27 cellular contexts compared by ENCODE assay signal in the genomic region with DNA sequence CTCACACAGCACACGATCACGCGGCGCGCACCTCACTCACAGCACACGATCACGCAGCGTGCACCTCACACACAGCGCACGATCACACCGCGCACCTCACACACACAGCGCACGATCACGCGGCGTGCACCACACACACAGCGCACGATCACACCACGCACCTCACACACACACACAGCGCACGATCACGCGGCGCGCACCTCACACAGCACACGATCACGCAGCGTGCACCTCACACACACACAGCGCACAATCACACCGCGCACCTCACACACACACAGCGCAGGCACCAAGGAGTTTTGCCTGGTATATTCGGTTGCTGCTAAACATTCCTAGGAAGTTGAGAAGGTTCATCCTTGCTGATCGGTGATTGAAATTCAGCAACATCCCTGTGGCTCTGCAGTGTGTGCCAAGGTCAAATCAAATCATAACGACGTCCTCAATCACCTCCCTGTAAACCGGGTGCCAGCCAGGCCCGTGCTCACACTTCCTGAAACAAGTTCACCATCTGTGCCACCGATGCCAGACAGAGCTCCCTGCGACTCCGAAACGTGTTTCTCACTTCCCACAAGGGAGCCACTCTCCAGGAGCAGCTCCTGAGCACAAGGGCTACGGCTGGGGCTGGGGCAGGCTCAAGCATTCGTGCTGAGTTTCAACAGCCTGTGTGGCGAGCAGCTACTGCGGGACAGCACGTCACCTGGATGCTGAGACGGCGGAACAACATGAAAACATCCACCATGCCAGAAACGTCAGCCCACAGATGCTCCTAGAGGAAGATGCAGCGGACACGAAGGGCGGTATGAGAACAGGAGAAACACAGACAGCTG. TPM values are rescaled to one million over a fixed set of nuclear protein-coding genes. Genes with fewer than 3 reads are reported as not detected.
DNase-seq lines count a peak whose midpoint lies in the region; ATAC-seq and TF ChIP-seq lines count a peak whose summit lies in the region.
"Had no signal": no experiment of that assay in that cellular context is flagged by ENCODE, and none has a peak within 500 bp of the region (broad histone marks: within the 10 kb centered on the region; RNA-seq: fewer than 3 reads in every experiment).

No MANE protein-coding gene starts in this region.

- peaks cover 63% of the 10 kb centered on the region for H3K36me3 ChIP-seq in brain microvascular endothelial cell (replicated peaks)
- no peaks in the 10 kb centered on the region for H3K36me3 ChIP-seq in neural progenitor cell

- H2BK120ac ChIP-seq in H9 (ENCODE audit: low read depth, low read length, poor library complexity, severe bottlenecking) = no peak overlapping the region

- no peaks in the 10 kb centered on the region for H3K27me3 ChIP-seq in H9 (ENCODE audit: insufficient read depth, low read length)
- no peaks in the 10 kb centered on the region for H3K27me3 ChIP-seq in brain microvascular endothelial cell (replicated peaks)
- no peaks in the 10 kb centered on the region for H3K27me3 ChIP-seq in neural progenitor cell
- H3K27me3 ChIP-seq: colonic mucosa, gastrocnemius medialis, neutrophil, Peyer's patch, SJSA1, vagina had no signal

- no peaks in the 10 kb centered on the region for H3F3A ChIP-seq in neural progenitor cell (ENCODE audit: low read depth)

- no peak overlapping the region for H3K56ac ChIP-seq in H9 (ENCODE audit: insufficient read length, low read depth, low read length)

- no peak overlapping the region for H3K4ac ChIP-seq in H9 (ENCODE audit: low read depth, low read length)

- H3K4me2 ChIP-seq in H9 (ENCODE audit: insufficient read depth, insufficient read length, low read length) (no peak overlapping the region), neural progenitor cell (no peak overlapping the region)
- H3K4me2 ChIP-seq: A549 had no signal

- ATAC-seq in activated CD8-positive, alpha-beta T cell treated with anti-CD3 and anti-CD28 coated beads, Interleukin-2, amount 10 ng/mL, durations not matched to agents 7 days and 5 days = no peak
- no peak for ATAC-seq in activated CD8-positive, alpha-beta T cell treated with anti-CD3 and anti-CD28 coated beads for 36 hours
- ATAC-seq: A549, gastrocnemius medialis, T-cell had no signal

- WGBS in H9 (ENCODE audit: extremely low coverage, insufficient read length, low lambda C conversion rate) = no CpG with 5 or more reads among the region's 54 CpGs

- H2BK15ac ChIP-seq in H9 (ENCODE audit: low read depth, low read length) = no peak overlapping the region

- H3K27ac Mint-ChIP-seq in activated CD8-positive, alpha-beta T cell treated with anti-CD3 and anti-CD28 coated beads, Interleukin-2, amount 10 ng/mL, durations not matched to agents 7 days and 5 days = peak overlapping the region; percentile 34
- H3K27ac Mint-ChIP-seq in activated CD8-positive, alpha-beta T cell treated with anti-CD3 and anti-CD28 coated beads for 36 hours = no peak overlapping the region
- peak overlapping the region; percentile 44 to 97 (median 72); a peak in 5 of 7 replicates for H3K27ac Mint-ChIP-seq in H9
- no peak overlapping the region for H3K27ac Mint-ChIP-seq in chondrocyte (ENCODE audit: unreplicated experiment)
- peak overlapping the region; percentile 78 for H3K27ac Mint-ChIP-seq in neural crest cell (ENCODE audit: unreplicated experiment)
- no peak overlapping the region for H3K27ac Mint-ChIP-seq in neural progenitor cell
- H3K27ac Mint-ChIP-seq: activated naive CD8-positive, alpha-beta T cell; B cell; T-cell had no signal

- no peaks in the 10 kb centered on the region for H3K27me3 Mint-ChIP-seq in activated CD8-positive, alpha-beta T cell treated with anti-CD3 and anti-CD28 coated beads, Interleukin-2, amount 10 ng/mL, durations not matched to agents 7 days and 5 days (ENCODE audit: low read depth)
- no peaks in the 10 kb centered on the region for H3K27me3 Mint-ChIP-seq in activated CD8-positive, alpha-beta T cell treated with anti-CD3 and anti-CD28 coated beads for 36 hours
- no peaks in the 10 kb centered on the region for H3K27me3 Mint-ChIP-seq in H9 (ENCODE audit: low read depth)
- no peaks in the 10 kb centered on the region for H3K27me3 Mint-ChIP-seq in chondrocyte (ENCODE audit: low read depth)
- no peaks in the 10 kb centered on the region for H3K27me3 Mint-ChIP-seq in neural crest cell (ENCODE audit: low read depth)
- H3K27me3 Mint-ChIP-seq in neural progenitor cell (ENCODE audit: insufficient read depth, low read depth) = no peaks in the 10 kb centered on the region
- H3K27me3 Mint-ChIP-seq: activated naive CD8-positive, alpha-beta T cell; B cell; T-cell had no signal

- H3K27ac ChIP-seq in H9 (ENCODE audit: insufficient read length, low read depth, low read length) (no peak overlapping the region), brain microvascular endothelial cell (no peak overlapping the region), neural progenitor cell (no peak overlapping the region)
- H3K27ac ChIP-seq: A549, colonic mucosa, gastrocnemius medialis, GM23248, neutrophil, Peyer's patch, SJSA1, thoracic aorta, vagina had no signal

- DNase-seq in activated CD8-positive, alpha-beta T cell treated with anti-CD3 and anti-CD28 coated beads, Interleukin-2, amount 10 ng/mL, durations not matched to agents 7 days and 5 days = no peak
- DNase-seq in activated CD8-positive, alpha-beta T cell treated with anti-CD3 and anti-CD28 coated beads for 36 hours = no peak
- no peak for DNase-seq in H9
- DNase-seq in chondrocyte (ENCODE audit: low spot score) = peak; percentile 83
- DNase-seq in neural crest cell (ENCODE audit: low read depth, low spot score) = no peak
- no peak for DNase-seq in brain microvascular endothelial cell
- no peak for DNase-seq in NCI-H748 treated with DMSO at 0.1 percent for 48 hours (lab: John Stamatoyannopoulos, UW)
- DNase-seq in neural progenitor cell (ENCODE audit: low spot score) = no peak
- DNase-seq: activated CD4-positive, alpha-beta T cell treated with anti-CD3 and anti-CD28 coated beads for 1 hour; colonic mucosa; gastrocnemius medialis; GM23248; islet precursor cell; mammary epithelial cell; NCI-H1436; NCI-H524; small intestine; T-cell had no signal

- H4K8ac ChIP-seq in H9 (replicated peaks; ENCODE audit: insufficient read length, low read depth, low read length) = peak overlapping the region; percentile 95

- H2BK20ac ChIP-seq in H9 (ENCODE audit: low read depth, low read length, poor library complexity, severe bottlenecking) = no peak overlapping the region

- in situ Hi-C loops in brain microvascular endothelial cell (cut with HindIII; ENCODE audit: low pct_ligation_motif_present, low sequenced_read_pairs) = no loop called here

- H3K23ac ChIP-seq in H9 (ENCODE audit: insufficient read length, low read depth, low read length) = no peak overlapping the region

- no peak overlapping the region for H3K4me3 Mint-ChIP-seq in activated CD8-positive, alpha-beta T cell treated with anti-CD3 and anti-CD28 coated beads, Interleukin-2, amount 10 ng/mL, durations not matched to agents 7 days and 5 days
- no peak overlapping the region for H3K4me3 Mint-ChIP-seq in activated CD8-positive, alpha-beta T cell treated with anti-CD3 and anti-CD28 coated beads for 36 hours
- no peak overlapping the region for H3K4me3 Mint-ChIP-seq in H9
- no peak overlapping the region for H3K4me3 Mint-ChIP-seq in chondrocyte (ENCODE audit: unreplicated experiment)
- H3K4me3 Mint-ChIP-seq in neural crest cell = no peak overlapping the region
- H3K4me3 Mint-ChIP-seq in neural progenitor cell = no peak overlapping the region
- H3K4me3 Mint-ChIP-seq: B cell; CD8-positive, alpha-beta memory T cell; T-cell had no signal

- H3K23me2 ChIP-seq in H9 (ENCODE audit: insufficient read length, low read depth, low read length, poor library complexity, severe bottlenecking) = no peaks in the 10 kb centered on the region

- CTCF ChIA-PET in activated CD8-positive, alpha-beta T cell treated with anti-CD3 and anti-CD28 coated beads, Interleukin-2, amount 10 ng/mL, durations not matched to agents 7 days and 5 days (lab: Charles Lee) = no interaction called here
- CTCF ChIA-PET in activated CD8-positive, alpha-beta T cell treated with anti-CD3 and anti-CD28 coated beads for 36 hours (lab: Charles Lee) = no interaction called here

- H2AFZ ChIP-seq in H9 (ENCODE audit: low read length) = no peak overlapping the region
- H2AFZ ChIP-seq in neural progenitor cell (replicated peaks) = no peak overlapping the region
- H2AFZ ChIP-seq: GM23248 had no signal

- H3T11ph ChIP-seq in H9 (ENCODE audit: low read length) = no peak overlapping the region

- no peak overlapping the region for H3K18ac ChIP-seq in H9 (ENCODE audit: insufficient read length, low read depth, low read length)

- H3K9ac ChIP-seq in H9 (ENCODE audit: extremely low read depth, insufficient read length, low read length) (no peak overlapping the region), neural progenitor cell (no peak overlapping the region)
- H3K9ac ChIP-seq: GM23248 had no signal

- H4K5ac ChIP-seq in H9 (ENCODE audit: insufficient read length, low read depth, low read length) = peak overlapping the region; percentile 48

- H3K9me3 Mint-ChIP-seq in activated CD8-positive, alpha-beta T cell treated with anti-CD3 and anti-CD28 coated beads, Interleukin-2, amount 10 ng/mL, durations not matched to agents 7 days and 5 days (ENCODE audit: insufficient read depth) = no peaks in the 10 kb centered on the region
- H3K9me3 Mint-ChIP-seq in activated CD8-positive, alpha-beta T cell treated with anti-CD3 and anti-CD28 coated beads for 36 hours = no peaks in the 10 kb centered on the region
- no peaks in the 10 kb centered on the region for H3K9me3 Mint-ChIP-seq in H9
- no peaks in the 10 kb centered on the region for H3K9me3 Mint-ChIP-seq in chondrocyte (ENCODE audit: low read depth)
- H3K9me3 Mint-ChIP-seq in neural crest cell = no peaks in the 10 kb centered on the region
- H3K9me3 Mint-ChIP-seq in neural progenitor cell = no peaks in the 10 kb centered on the region
- H3K9me3 Mint-ChIP-seq: CD8-positive, alpha-beta memory T cell; T-cell had no signal

- no peaks in the 10 kb centered on the region for H4K20me1 ChIP-seq in H9 (ENCODE audit: control insufficient read depth, insufficient read depth, insufficient read length)
- peaks cover 15% of the 10 kb centered on the region for H4K20me1 ChIP-seq in neural progenitor cell (ENCODE audit: low read depth)

- no peak overlapping the region for H4K91ac ChIP-seq in H9 (ENCODE audit: insufficient read length, low read depth, low read length)

- H2AK5ac ChIP-seq in H9 (ENCODE audit: insufficient read length, low read length) = no peak overlapping the region

- no peak overlapping the region for H2BK12ac ChIP-seq in H9 (ENCODE audit: insufficient read length, low read depth, low read length)

- H3K79me2 ChIP-seq in H9 (ENCODE audit: insufficient read depth, low read length) (peaks cover 4% of the 10 kb centered on the region), neural progenitor cell (ENCODE audit: low read depth) (peaks cover 18% of the 10 kb centered on the region)

- no peak for TF ChIP-seq CTCF in activated CD8-positive, alpha-beta T cell treated with anti-CD3 and anti-CD28 coated beads for 36 hours (IDR thresholded peaks at IDR 0.05)
- TF ChIP-seq CTCF in H9 (conservative IDR thresholded peaks at IDR 0.05) = no peak
- no peak for TF ChIP-seq CTCF in chondrocyte (IDR thresholded peaks at IDR 0.05)
- TF ChIP-seq CTCF in neural crest cell (conservative IDR thresholded peaks at IDR 0.05) = no peak
- no peak for TF ChIP-seq CTCF in brain microvascular endothelial cell (IDR thresholded peaks at IDR 0.05; ENCODE audit: low read depth, low read length, missing control alignments)
- no peak for TF ChIP-seq CTCF in neural progenitor cell (IDR thresholded peaks at IDR 0.05)

- H3K4me1 ChIP-seq in H9 (ENCODE audit: insufficient read depth, low read length) = no peaks in the 10 kb centered on the region
- no peaks in the 10 kb centered on the region for H3K4me1 ChIP-seq in neural progenitor cell
- H3K4me1 ChIP-seq: A549, colonic mucosa, Peyer's patch, SJSA1, vagina had no signal

- no peaks in the 10 kb centered on the region for H3K9me3 ChIP-seq in H9 (ENCODE audit: control insufficient read depth, low read depth, low read length)
- no peaks in the 10 kb centered on the region for H3K9me3 ChIP-seq in neural progenitor cell (ENCODE audit: low read depth)
- H3K9me3 ChIP-seq: A549, colonic mucosa, gastrocnemius medialis, neutrophil, Peyer's patch, SJSA1, thoracic aorta, vagina had no signal

- H3K4me3 ChIP-seq in brain microvascular endothelial cell (ENCODE audit: low read depth, low read length) (no peak overlapping the region), neural progenitor cell (no peak overlapping the region)
- H3K4me3 ChIP-seq: A549, colonic mucosa, gastrocnemius medialis, GM23248, Peyer's patch, SJSA1, thoracic aorta, vagina had no signal

- peaks cover 8% of the 10 kb centered on the region for H3K79me1 ChIP-seq in H9 (ENCODE audit: insufficient read depth, low read depth, low read length, poor library complexity, severe bottlenecking)

- intact Hi-C loops in activated CD8-positive, alpha-beta T cell treated with anti-CD3 and anti-CD28 coated beads for 36 hours (cut with micrococcal nuclease) = no loop called here

- POLR2A ChIA-PET in activated CD8-positive, alpha-beta T cell treated with anti-CD3 and anti-CD28 coated beads, Interleukin-2, amount 10 ng/mL, durations not matched to agents 7 days and 5 days (lab: Charles Lee) = no interaction called here
- POLR2A ChIA-PET in activated CD8-positive, alpha-beta T cell treated with anti-CD3 and anti-CD28 coated beads for 36 hours (lab: Charles Lee) = interaction anchor here (1.3 kb wide), 1 partner anchor 10 kb away, joined by 3 read pairs; no protein-coding TSS in a partner anchor

- H3K4me1 Mint-ChIP-seq in activated CD8-positive, alpha-beta T cell treated with anti-CD3 and anti-CD28 coated beads, Interleukin-2, amount 10 ng/mL, durations not matched to agents 7 days and 5 days (ENCODE audit: low read depth) = peaks cover 13% of the 10 kb centered on the region
- peaks cover 13% of the 10 kb centered on the region for H3K4me1 Mint-ChIP-seq in activated CD8-positive, alpha-beta T cell treated with anti-CD3 and anti-CD28 coated beads for 36 hours (ENCODE audit: low read depth)
- no peaks in the 10 kb centered on the region for H3K4me1 Mint-ChIP-seq in H9
- peaks cover 9% of the 10 kb centered on the region for H3K4me1 Mint-ChIP-seq in chondrocyte (ENCODE audit: low read depth)
- peaks cover 7% of the 10 kb centered on the region for H3K4me1 Mint-ChIP-seq in neural crest cell
- peaks cover 9% of the 10 kb centered on the region for H3K4me1 Mint-ChIP-seq in neural progenitor cell
- H3K4me1 Mint-ChIP-seq: B cell had no signal

- H3K14ac ChIP-seq in H9 (ENCODE audit: insufficient read depth, low read length) = no peak overlapping the region

- H3K36me3 Mint-ChIP-seq in activated CD8-positive, alpha-beta T cell treated with anti-CD3 and anti-CD28 coated beads, Interleukin-2, amount 10 ng/mL, durations not matched to agents 7 days and 5 days (ENCODE audit: low read depth) = peaks cover 56% of the 10 kb centered on the region
- H3K36me3 Mint-ChIP-seq in activated CD8-positive, alpha-beta T cell treated with anti-CD3 and anti-CD28 coated beads for 36 hours (ENCODE audit: low read depth) = peaks cover 65% of the 10 kb centered on the region
- H3K36me3 Mint-ChIP-seq in H9 (ENCODE audit: insufficient read depth in 1 of 3, low read depth in 3 of 3) (peaks cover 56 to 94% (median 91%) of the 10 kb centered on the region in 3 experiments), chondrocyte (ENCODE audit: low read depth) (peaks cover 30% of the 10 kb centered on the region), neural crest cell (ENCODE audit: low read depth) (peaks cover 14% of the 10 kb centered on the region), neural progenitor cell (peaks cover 30% of the 10 kb centered on the region)

- H2BK5ac ChIP-seq in H9 (ENCODE audit: insufficient read length, low read length) = peak overlapping the region; percentile 75

RNA-seq across cellular contexts. Expression of a gene that starts 30.2 kb away (rescaled TPM):
- total RNA-seq in activated CD8-positive, alpha-beta T cell treated with anti-CD3 and anti-CD28 coated beads, Interleukin-2, amount 10 ng/mL, durations not matched to agents 7 days and 5 days = 10 to 100 TPM; 35.6 to 40.9 TPM
- 10 to 100 TPM; 49.8 to 53.5 TPM for total RNA-seq in activated CD8-positive, alpha-beta T cell treated with anti-CD3 and anti-CD28 coated beads for 36 hours
- total RNA-seq in H9 (2021) (53.0 and 54.4 TPM in 2 replicates), chondrocyte (9.6 to 12.2 TPM (median 11.5 TPM) in 3 replicates), neural crest cell (36.0 and 38.0 TPM in 2 replicates), neural progenitor cell (ENCODE audit: low replicate concordance) (5.7 and 14.6 TPM in 2 replicates)

RNA-seq across cellular contexts. Expression of a gene that starts 44.0 kb away (rescaled TPM):
- 10 to 100 TPM; 27.7 to 28.1 TPM for total RNA-seq in activated CD8-positive, alpha-beta T cell treated with anti-CD3 and anti-CD28 coated beads, Interleukin-2, amount 10 ng/mL, durations not matched to agents 7 days and 5 days
- total RNA-seq in activated CD8-positive, alpha-beta T cell treated with anti-CD3 and anti-CD28 coated beads for 36 hours = 10 to 100 TPM; 29.0 to 29.8 TPM
- total RNA-seq in H9 (2021) = 32.6 and 35.6 TPM in 2 replicates
- total RNA-seq in chondrocyte = 41.7 to 50.6 TPM (median 42.9 TPM) in 3 replicates
- total RNA-seq in neural crest cell = 38.1 and 38.5 TPM in 2 replicates
- total RNA-seq in neural progenitor cell (ENCODE audit: low replicate concordance) = 16.7 and 24.4 TPM in 2 replicates

Comparison
In these comparisons a context has a peak if more than half of its experiments do, and no peak if none do; other contexts are left out.
1. H3K27ac Mint-ChIP-seq: peak in activated CD8-positive, alpha-beta T cell treated with anti-CD3 and anti-CD28 coated beads, Interleukin-2, amount 10 ng/mL, durations not matched to agents 7 days and 5 days (single experiment), H9 (3 of 3) and neural crest cell (single experiment); none in activated CD8-positive, alpha-beta T cell treated with anti-CD3 and anti-CD28 coated beads for 36 hours (single experiment), chondrocyte (single experiment) and neural progenitor cell (single experiment).